9 cellular contexts compared by ENCODE assay signal in the genomic region with DNA sequence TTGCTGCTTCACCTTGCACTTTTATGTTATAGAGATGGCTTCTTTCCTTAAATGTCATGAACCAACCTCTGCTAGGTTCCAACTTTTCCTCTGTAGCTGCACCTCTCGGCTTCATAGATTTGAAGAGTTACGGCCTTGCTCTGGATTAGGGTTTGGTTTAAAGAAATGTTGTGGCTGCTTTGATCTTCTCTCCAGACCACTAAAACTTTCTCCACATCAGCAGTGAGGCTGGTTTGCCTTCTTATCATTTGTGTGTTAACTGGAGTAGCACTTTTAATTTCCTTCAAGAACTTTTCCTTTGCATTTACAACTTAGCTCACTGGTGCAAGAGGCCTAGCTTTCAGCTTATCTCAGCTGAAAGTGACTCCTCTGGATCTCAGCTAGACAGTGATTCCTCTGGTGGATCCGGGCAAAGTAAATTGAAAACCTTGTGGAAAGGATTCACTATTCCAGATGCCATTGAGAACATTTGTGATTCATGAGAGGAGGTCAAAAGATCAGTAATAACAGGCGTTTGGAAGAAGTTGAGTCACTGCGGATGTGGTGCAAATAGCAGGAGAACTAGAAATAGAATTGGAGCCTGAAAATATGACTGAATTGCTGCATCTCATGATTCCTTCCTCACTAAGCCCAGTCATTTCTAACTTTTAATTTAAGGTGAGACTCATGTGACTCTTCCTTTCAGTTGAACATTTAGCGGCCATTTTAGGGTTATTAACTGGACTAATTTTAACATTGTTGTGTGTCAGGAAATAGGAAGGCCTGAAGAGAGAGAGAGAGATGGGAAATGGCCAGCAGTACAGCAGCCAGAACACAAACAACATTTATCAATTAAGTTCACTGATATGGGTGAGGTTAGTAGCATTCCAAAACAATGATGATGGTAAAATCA. TPM values are rescaled to one million over a fixed set of nuclear protein-coding genes. Genes with fewer than 3 reads are reported as not detected.
DNase-seq lines count a peak whose midpoint lies in the region; ATAC-seq, FAIRE-seq and TF ChIP-seq lines count a peak whose summit lies in the region.
"Had no signal": no experiment of that assay in that cellular context is flagged by ENCODE, and none has a peak within 500 bp of the region (broad histone marks: within the 10 kb centered on the region; RNA-seq: fewer than 3 reads in every experiment).

No MANE protein-coding gene starts in this region.

- H3K27me3 ChIP-seq in endothelial cell of umbilical vein (ENCODE audit: control insufficient read depth in 2 of 2, insufficient read depth in 2 of 2, low read length in 2 of 2) (no peaks in the 10 kb centered on the region), stomach (no peaks in the 10 kb centered on the region)

- H3K4me1 ChIP-seq in endothelial cell of umbilical vein (ENCODE audit: control insufficient read depth, extremely low read depth, insufficient read depth, low read length), result peaks cover 24% of the 10 kb centered on the region
- peaks cover 0 to 6% (median 0%) of the 10 kb centered on the region in 4 donors for H3K4me1 ChIP-seq in stomach

- peak overlapping the region; percentile 70 for H3K4me2 ChIP-seq in endothelial cell of umbilical vein (ENCODE audit: insufficient read depth, low read length)

- ATAC-seq in GM21576 (IDR thresholded peaks at IDR 0.05; ENCODE audit: unreplicated experiment), result peak; percentile 80
- ATAC-seq: K562 had no signal

- in situ Hi-C loops in G401 (cut with HindIII; ENCODE audit: low sequenced_read_pairs), result no loop called here

- H3K9me3 ChIP-seq in endothelial cell of umbilical vein (replicated peaks; ENCODE audit: control insufficient read depth, insufficient read depth, low read length) (no peaks in the 10 kb centered on the region), stomach (no peaks in the 10 kb centered on the region)

- POLR2A ChIA-PET in endothelial cell of umbilical vein (lab: Charles Lee), result no interaction called here

- dilution Hi-C loops in endothelial cell of umbilical vein (cut with MboI; ENCODE audit: extremely low pct_ligation_motif_present, low sequenced_read_pairs), result no loop called here

- intact Hi-C loops in endothelial cell of umbilical vein (cut with micrococcal nuclease), result loop anchor here (1.0 to 5.0 kb wide), 6 partner anchors 14 to 248 kb away; partner anchors contain the start of genes RGS1 and RGS2
- intact Hi-C loops in stomach (cut with DNase I; ENCODE audit: low total_unique reads), result no loop called here

- no peaks in the 10 kb centered on the region for H4K20me1 ChIP-seq in endothelial cell of umbilical vein (replicated peaks; ENCODE audit: control insufficient read depth, extremely low read depth, insufficient read depth, low read length)

- DNase-seq in G401 (ENCODE audit: low spot score), result peak; percentile 61
- DNase-seq in MV-4-11 (lab: John Stamatoyannopoulos, UW), result peak; percentile 20
- DNase-seq in endothelial cell of umbilical vein (ENCODE audit: low read depth, low spot score), result peak; percentile 96
- DNase-seq in stomach, result no peak
- DNase-seq in mesenteric fat pad (ENCODE audit: low spot score), result no peak
- DNase-seq in C1 segment of cervical spinal cord (lab: John Stamatoyannopoulos, UW), result no peak
- no peak for DNase-seq in NCI-H1930 (lab: John Stamatoyannopoulos, UW)

- BruUV-seq in endothelial cell of umbilical vein (replicated peaks; lab: Mats Ljungman, UMichigan), result TSS peak; percentile 81

- TF ChIP-seq CTCF in endothelial cell of umbilical vein (IDR thresholded peaks at IDR 0.05; ENCODE audit: extremely low read depth in 1 of 2, insufficient read depth in 1 of 2, low read depth in 1 of 2, low read length in 2 of 2) (no peak), stomach (IDR thresholded peaks at IDR 0.05) (no peak)

- H3K27ac ChIP-seq in endothelial cell of umbilical vein (ENCODE audit: insufficient read depth, low read depth, low read length) (peak overlapping the region; percentile 91), stomach (peak overlapping the region in 4 of 5 donors; percentile 14 to 58 (median 46))

- CTCF ChIA-PET in endothelial cell of umbilical vein (lab: Charles Lee), result interaction anchor here (0.8 to 2.6 kb wide), 7 partner anchors 13 to 460 kb away, joined by 3 to 13 read pairs (median 3); no protein-coding TSS in a partner anchor

- no peak for TF ChIP-seq EP300 in stomach (IDR thresholded peaks at IDR 0.05)

- 47 to 77% (median 64%) methylated on average over 6 of the region's 6 CpGs for WGBS in stomach, 5 donors

- peak overlapping the region; percentile 65 for H2AFZ ChIP-seq in endothelial cell of umbilical vein (ENCODE audit: low read depth, low read length)

- FAIRE-seq in endothelial cell of umbilical vein (lab: Jason Lieb, UNC), result peak; percentile 99
- FAIRE-seq: K562 had no signal

- H3K4me3 ChIP-seq in endothelial cell of umbilical vein (replicated peaks in 1 of 3; ENCODE audit: insufficient read depth in 1 of 3, low read depth in 1 of 3, low read length in 3 of 3) (no peak overlapping the region), stomach (no peak overlapping the region)
- H3K4me3 ChIP-seq: K562 had no signal

- H3K36me3 ChIP-seq in endothelial cell of umbilical vein (ENCODE audit: control insufficient read depth in 2 of 2, extremely low read depth in 1 of 2, insufficient read depth in 2 of 2, low read length in 2 of 2) (no peaks in the 10 kb centered on the region), stomach (no peaks in the 10 kb centered on the region)

- H3K79me2 ChIP-seq in endothelial cell of umbilical vein (ENCODE audit: control insufficient read depth, insufficient read depth, low read length), result no peaks in the 10 kb centered on the region

- TF ChIP-seq POLR2A in endothelial cell of umbilical vein (IDR thresholded peaks at IDR 0.05; ENCODE audit: low read depth, low read length) (no peak), stomach (IDR thresholded peaks at IDR 0.05) (no peak)

- H3K9me1 ChIP-seq in endothelial cell of umbilical vein (replicated peaks; ENCODE audit: control insufficient read depth, extremely low read depth, insufficient read depth, low read length), result no peaks in the 10 kb centered on the region

- peak overlapping the region; percentile 54 for H3K9ac ChIP-seq in endothelial cell of umbilical vein (replicated peaks; ENCODE audit: extremely low read depth, insufficient read depth, low read length)

TF ChIP-seq in endothelial cell of umbilical vein, 7 proteins besides CTCF, POLR2A, EP300 and RAD21:
- TF ChIP-seq POLR2AphosphoS5 (IDR thresholded peaks at IDR 0.05; ENCODE audit: insufficient read depth, low read depth, low read length) (peak; percentile 67), FOS (IDR thresholded peaks at IDR 0.05; ENCODE audit: borderline replicate concordance, insufficient read depth, low read length) (peak; percentile 94), MYC (IDR thresholded peaks at IDR 0.05; ENCODE audit: low read depth, low read length) (no peak), JUN (IDR thresholded peaks at IDR 0.05; ENCODE audit: borderline replicate concordance, insufficient read depth, insufficient read length, low read depth) (peak; percentile 94), EZH2 (IDR thresholded peaks at IDR 0.05; ENCODE audit: borderline replicate concordance, low read depth, low read length, severe bottlenecking) (no peak), GATA2 (IDR thresholded peaks at IDR 0.05; ENCODE audit: insufficient read depth, insufficient read length, low read depth, low read length) (peak; percentile 43)
- TF ChIP-seq, protein P1, sequence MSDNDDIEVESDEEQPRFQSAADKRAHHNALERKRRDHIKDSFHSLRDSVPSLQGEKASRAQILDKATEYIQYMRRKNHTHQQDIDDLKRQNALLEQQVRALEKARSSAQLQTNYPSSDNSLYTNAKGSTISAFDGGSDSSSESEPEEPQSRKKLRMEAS (IDR thresholded peaks at IDR 0.05; ENCODE audit: insufficient read depth, insufficient read length), result no peak
TF ChIP-seq in endothelial cell of umbilical vein: peak in this region for 4.

RNA-seq across cellular contexts. Expression of gene RGS1, which starts 16.2 kb away (rescaled TPM):
- total RNA-seq in G401 (2014; rRNA removed; shearing (Covaris generic)), result 74.0 and 79.0 TPM in 2 replicates
- total RNA-seq in endothelial cell of umbilical vein (not detected in 2 replicates), stomach (10 to 100 TPM in 3 of 5 donors, 1 to 10 TPM in 2; 1.8 to 39.3 (median 25.1) TPM), mesenteric fat pad (35.9 TPM)
- polyA plus RNA-seq in endothelial cell of umbilical vein (not detected in 2 replicates), stomach (10 to 100 TPM; 12.8 to 22.2 (median 13.1) TPM)
- polyA plus RNA-seq in endothelial cell of umbilical vein (2011; cell fraction: cytosol; rRNA removed), result not detected in 2 replicates
- not detected in 2 replicates for polyA plus RNA-seq in endothelial cell of umbilical vein (2011; cell fraction: nucleus; rRNA removed)
- not detected in 2 replicates for polyA plus RNA-seq in endothelial cell of umbilical vein (2012)
- polyA minus RNA-seq in endothelial cell of umbilical vein, result not detected in 2 replicates
- not detected for polyA minus RNA-seq in endothelial cell of umbilical vein (2011; cell fraction: cytosol; rRNA and poly(A)+ RNA removed)
- polyA minus RNA-seq in endothelial cell of umbilical vein (2011; cell fraction: nucleus; rRNA and poly(A)+ RNA removed), result not detected in 2 replicates
- total RNA-seq: K562 had no signal
- polyA plus RNA-seq: K562 had no signal

Comparison
In these comparisons a context has a peak if more than half of its experiments do, and no peak if none do; other contexts are left out.
1. DNase-seq: peak in G401 (single experiment), MV-4-11 (single experiment) and endothelial cell of umbilical vein (single experiment); none in stomach (single experiment), mesenteric fat pad (single experiment), C1 segment of cervical spinal cord (0 of 14) and NCI-H1930 (0 of 2).